8 cellular contexts compared by ENCODE assay signal in genomic region chr18:61893304-61893970, GRCh38. TPM values are rescaled to one million over a fixed set of nuclear protein-coding genes. Genes with fewer than 3 reads are reported as not detected.
DNase-seq lines count a peak whose midpoint lies in the region; ATAC-seq and TF ChIP-seq lines count a peak whose summit lies in the region.

No MANE protein-coding gene starts in this region.

- POLR2A ChIA-PET in Caco-2 (lab: Charles Lee): interaction anchor here (0.7 kb wide), 1 partner anchor 501 kb away, joined by 3 read pairs; no protein-coding TSS in a partner anchor

- peak overlapping the region; percentile 86 for H3K4me2 ChIP-seq in mesendoderm (ENCODE audit: low read length)

- H3K4me3 Mint-ChIP-seq in Caco-2 (ENCODE audit: unreplicated experiment): peak overlapping the region; percentile 75
- H3K4me3 Mint-ChIP-seq in effector memory CD8-positive, alpha-beta T cell: peak overlapping the region; percentile 78 to 86

- H3K4me1 Mint-ChIP-seq in Caco-2 (ENCODE audit: low read depth, unreplicated experiment): no peaks in the 10 kb centered on the region
- peaks cover 9 to 14% of the 10 kb centered on the region in 2 donors for H3K4me1 Mint-ChIP-seq in effector memory CD8-positive, alpha-beta T cell (ENCODE audit: low read depth in 2 of 2)

- H2BK120ac ChIP-seq in mesendoderm (ENCODE audit: low read depth, low read length): peak overlapping the region; percentile 48

- WGBS in mesendoderm (ENCODE audit: extremely low coverage, insufficient coverage, low lambda C conversion rate): no CpG with 5 or more reads among the region's 65 CpGs

- DNase-seq in Caco-2: peak in 1 of 2 experiments; percentile 55
- no peak for DNase-seq in Jurkat, Clone E6-1 (ENCODE audit: low read depth, low spot score)
- peak; percentile 1 to 21 for DNase-seq in activated CD4-positive, alpha-beta T cell treated with anti-CD3 and anti-CD28 coated beads, Interleukin-2, amount 50 U/mL, for 24 hours (ENCODE audit: low read depth in 1 of 2, low spot score in 1 of 2)
- DNase-seq in effector memory CD8-positive, alpha-beta T cell: peak in 2 of 3 experiments; percentile 2 to 12
- peak; percentile 77 for DNase-seq in mesendoderm
- DNase-seq in DMS79 treated with DMSO at 0.1 percent for 48 hours (lab: John Stamatoyannopoulos, UW): no peak

- H3K36me3 Mint-ChIP-seq in Caco-2 (ENCODE audit: insufficient read depth, unreplicated experiment): no peaks in the 10 kb centered on the region
- H3K36me3 Mint-ChIP-seq in effector memory CD8-positive, alpha-beta T cell (ENCODE audit: insufficient read depth): no peaks in the 10 kb centered on the region

- H3K79me2 ChIP-seq in mesendoderm (ENCODE audit: control insufficient read depth, insufficient read depth, low read length): no peaks in the 10 kb centered on the region

- H3K27ac ChIP-seq in mesendoderm (ENCODE audit: low read depth, low read length) (peak overlapping the region; percentile 43), subcutaneous abdominal adipose tissue (ENCODE audit: low read depth, low read length) (peak overlapping the region; percentile 46)

- CTCF ChIA-PET in Caco-2 (lab: Charles Lee): no interaction called here

- H3K9ac ChIP-seq in mesendoderm (ENCODE audit: low read length): peak overlapping the region; percentile 55
- H3K9ac ChIP-seq in subcutaneous abdominal adipose tissue (ENCODE audit: low read length in 5 of 5): peak overlapping the region in 3 of 5 donors; percentile 21 to 66 (median 62)

- peak overlapping the region; percentile 86 for H3K56ac ChIP-seq in mesendoderm (ENCODE audit: low read length)

- H3K9me3 ChIP-seq in Caco-2 (no peaks in the 10 kb centered on the region), subcutaneous abdominal adipose tissue (ENCODE audit: control insufficient read depth in 5 of 5, low read length in 5 of 5) (no peaks in the 10 kb centered on the region)

- BruUV-seq in Caco-2 (replicated peaks; lab: Mats Ljungman, UMichigan): no TSS peak

- H3K27me3 Mint-ChIP-seq in Caco-2 (ENCODE audit: insufficient read depth, unreplicated experiment): no peaks in the 10 kb centered on the region
- H3K27me3 Mint-ChIP-seq in effector memory CD8-positive, alpha-beta T cell: peaks cover 39 to 51% of the 10 kb centered on the region in 2 donors

- H3K27ac Mint-ChIP-seq in Caco-2 (ENCODE audit: unreplicated experiment): no peak overlapping the region
- H3K27ac Mint-ChIP-seq in effector memory CD8-positive, alpha-beta T cell: peak overlapping the region; percentile 54 to 62

- H3K23ac ChIP-seq in mesendoderm (ENCODE audit: low read length): no peak overlapping the region

- no peaks in the 10 kb centered on the region for H3K79me1 ChIP-seq in mesendoderm (ENCODE audit: low read length)

- no peak overlapping the region for H4K8ac ChIP-seq in mesendoderm (ENCODE audit: low read depth, low read length)

- H2BK5ac ChIP-seq in mesendoderm (ENCODE audit: low read length): no peak overlapping the region

- H3K4me1 ChIP-seq in Caco-2 (no peaks in the 10 kb centered on the region), mesendoderm (ENCODE audit: control insufficient read depth, low read depth, low read length) (peaks cover 6% of the 10 kb centered on the region), subcutaneous abdominal adipose tissue (ENCODE audit: control insufficient read depth in 5 of 5, insufficient read depth in 5 of 5, low read length in 5 of 5) (peaks cover 1 to 48% (median 22%) of the 10 kb centered on the region in 5 donors)

- peak overlapping the region; percentile 97 for H3K18ac ChIP-seq in mesendoderm (ENCODE audit: low read length)

- no peaks in the 10 kb centered on the region for H3K27me3 ChIP-seq in Caco-2 (replicated peaks; ENCODE audit: control insufficient read depth, insufficient read depth, low read length)
- H3K27me3 ChIP-seq in mesendoderm (ENCODE audit: insufficient read depth, low read length, poor library complexity): no peaks in the 10 kb centered on the region
- peaks cover 0 to 4% (median 2%) of the 10 kb centered on the region in 5 donors for H3K27me3 ChIP-seq in subcutaneous abdominal adipose tissue (ENCODE audit: control insufficient read depth in 5 of 5, insufficient read depth in 4 of 5, low read length in 5 of 5)

- no peak overlapping the region for H4K5ac ChIP-seq in mesendoderm (ENCODE audit: low read length)

- peak overlapping the region; percentile 42 for H2BK15ac ChIP-seq in mesendoderm (replicated peaks; ENCODE audit: low read depth)

- H2AK5ac ChIP-seq in mesendoderm (ENCODE audit: low read length): no peak overlapping the region

- peak; percentile 16 for ATAC-seq in GM21528 (IDR thresholded peaks at IDR 0.05; ENCODE audit: low FRiP score, unreplicated experiment)
- ATAC-seq in effector memory CD8-positive, alpha-beta T cell (replicated peaks): peak; percentile 47

- H3K36me3 ChIP-seq in Caco-2 (ENCODE audit: control insufficient read depth, insufficient read depth, low read length): no peaks in the 10 kb centered on the region
- no peaks in the 10 kb centered on the region for H3K36me3 ChIP-seq in mesendoderm (ENCODE audit: control insufficient read depth, insufficient read depth, low read length)
- H3K36me3 ChIP-seq in subcutaneous abdominal adipose tissue (ENCODE audit: control insufficient read depth in 5 of 5, insufficient read depth in 5 of 5, low read length in 5 of 5): peaks cover 0 to 3% (median 0%) of the 10 kb centered on the region in 5 donors

- TF ChIP-seq CTCF in Caco-2 (IDR thresholded peaks at IDR 0.05; ENCODE audit: insufficient read depth in 1 of 2, low read depth in 1 of 2, low read length in 1 of 2, severe bottlenecking in 1 of 2, unreplicated experiment in 1 of 2): no peak

- no peaks in the 10 kb centered on the region for H3K9me3 Mint-ChIP-seq in Caco-2 (ENCODE audit: unreplicated experiment)
- no peaks in the 10 kb centered on the region for H3K9me3 Mint-ChIP-seq in effector memory CD8-positive, alpha-beta T cell

- intact Hi-C loops in Caco-2 (cut with micrococcal nuclease; ENCODE audit: unreplicated experiment): loop anchor here (1.0 to 5.0 kb wide), 3 partner anchors 181 to 311 kb away; no protein-coding TSS in a partner anchor

- peak overlapping the region; percentile 76 for H3K4ac ChIP-seq in mesendoderm (ENCODE audit: low read depth, low read length)

- H3K4me3 ChIP-seq in Caco-2 (ENCODE audit: low read depth, low read length) (peak overlapping the region; percentile 58), mesendoderm (ENCODE audit: low read length) (peak overlapping the region; percentile 20), subcutaneous abdominal adipose tissue (ENCODE audit: low read depth in 1 of 5, low read length in 5 of 5) (peak overlapping the region; percentile 59 to 79 (median 78))
- H3K4me3 ChIP-seq in Jurkat, Clone E6-1 (ENCODE audit: low read length): peak overlapping the region; percentile 49

RNA-seq across cellular contexts. Expression of gene RNF152, which starts 0.6 kb away (rescaled TPM):
- 2.1 and 2.4 TPM in 2 replicates for total RNA-seq in Caco-2 (2022)
- not detected for polyA plus RNA-seq in Jurkat, Clone E6-1 (2012; ENCODE audit: insufficient read depth, insufficient read length)
- polyA plus RNA-seq in mesendoderm (2013, experiment 1 of 2): 1.2 TPM
- 0.83 TPM for polyA plus RNA-seq in mesendoderm (2013, experiment 2 of 2)

Comparison
In these comparisons a context has a peak if more than half of its experiments do, and no peak if none do; other contexts are left out.
1. DNase-seq: peak in activated CD4-positive, alpha-beta T cell treated with anti-CD3 and anti-CD28 coated beads, Interleukin-2, amount 50 U/mL, for 24 hours (2 of 2), effector memory CD8-positive, alpha-beta T cell (2 of 3) and mesendoderm (single experiment); none in Jurkat, Clone E6-1 (single experiment) and DMS79 treated with DMSO at 0.1 percent for 48 hours (single experiment).
2. H3K4me3 ChIP-seq: peak in every context shown above with its lines; median percentile 78 in subcutaneous abdominal adipose tissue; 58 in Caco-2; 49 in Jurkat, Clone E6-1; 20 in mesendoderm.